In genomic region chr6:13479206-13479797, GRCh38 we compare ENCODE assay signal across 1 cellular context.
TF ChIP-seq lines count a peak whose summit lies in the region.

No MANE protein-coding gene starts in this region.

TF ChIP-seq in GM12878, 131 proteins besides CTCF, POLR2A, EP300 and RAD21 (continued from another document):
- TF ChIP-seq ZBTB40 (IDR thresholded peaks at IDR 0.05; ENCODE audit: borderline replicate concordance) = no peak
- TF ChIP-seq YY1 (IDR thresholded peaks at IDR 0.05; ENCODE audit: low read depth, low read length) = no peak
- TF ChIP-seq SMAD5 (IDR thresholded peaks at IDR 0.05; ENCODE audit: low read depth) = no peak
- TF ChIP-seq ASH2L (IDR thresholded peaks at IDR 0.05; ENCODE audit: borderline replicate concordance, low read depth) = no peak
- TF ChIP-seq IKZF1 (conservative IDR thresholded peaks at IDR 0.05) = no peak
- no peak for TF ChIP-seq FOXM1 (IDR thresholded peaks at IDR 0.05; ENCODE audit: low read depth, low read length)
- no peak for TF ChIP-seq BACH1 (IDR thresholded peaks at IDR 0.05; ENCODE audit: borderline replicate concordance)
- TF ChIP-seq, protein P1, sequence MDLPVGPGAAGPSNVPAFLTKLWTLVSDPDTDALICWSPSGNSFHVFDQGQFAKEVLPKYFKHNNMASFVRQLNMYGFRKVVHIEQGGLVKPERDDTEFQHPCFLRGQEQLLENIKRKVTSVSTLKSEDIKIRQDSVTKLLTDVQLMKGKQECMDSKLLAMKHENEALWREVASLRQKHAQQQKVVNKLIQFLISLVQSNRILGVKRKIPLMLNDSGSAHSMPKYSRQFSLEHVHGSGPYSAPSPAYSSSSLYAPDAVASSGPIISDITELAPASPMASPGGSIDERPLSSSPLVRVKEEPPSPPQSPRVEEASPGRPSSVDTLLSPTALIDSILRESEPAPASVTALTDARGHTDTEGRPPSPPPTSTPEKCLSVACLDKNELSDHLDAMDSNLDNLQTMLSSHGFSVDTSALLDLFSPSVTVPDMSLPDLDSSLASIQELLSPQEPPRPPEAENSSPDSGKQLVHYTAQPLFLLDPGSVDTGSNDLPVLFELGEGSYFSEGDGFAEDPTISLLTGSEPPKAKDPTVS (IDR thresholded peaks at IDR 0.05; ENCODE audit: low read depth, low read length) = no peak
- no peak for TF ChIP-seq TARDBP (IDR thresholded peaks at IDR 0.05; ENCODE audit: borderline replicate concordance)
- TF ChIP-seq MTA2 (IDR thresholded peaks at IDR 0.05; ENCODE audit: low read depth) = no peak
